Comparison of ENCODE assay signal across 1 cellular context in genomic region chr19:1399079-1399478, GRCh38.
A peak's percentile ranks its signal among the peaks of the same experiment; 100 is the strongest.
TF ChIP-seq lines count a peak whose summit lies in the region.

No MANE protein-coding gene starts in this region.

TF ChIP-seq in K562, 482 proteins besides CTCF, POLR2A, EP300 and RAD21:
- TF ChIP-seq POLR2G (IDR thresholded peaks at IDR 0.05; ENCODE audit: low read depth, low read length): peak; percentile 49; the same call in 1 of the 2 replicates
- TF ChIP-seq BCLAF1 (IDR thresholded peaks at IDR 0.05; ENCODE audit: borderline replicate concordance in 1 of 2, control insufficient read depth in 1 of 2, low read depth in 2 of 2, low read length in 1 of 2): no peak
